25 cellular contexts compared by ENCODE assay signal in genomic region chr18:36114738-36115137, GRCh38.
"Had no signal": no experiment of that assay in that cellular context is flagged by ENCODE, and none has a peak within 500 bp of the region (broad histone marks: within the 10 kb centered on the region; RNA-seq: fewer than 3 reads in every experiment).

No MANE protein-coding gene starts in this region.

- DNase-seq: natural killer cell; occipital lobe; ovary; posterior cingulate gyrus; psoas muscle; right cardiac atrium; spleen; stimulated activated CD4-positive, alpha-beta T cell treated with anti-CD3 and anti-CD28 coated beads, Interleukin-12 subunit alpha, Interleukin-12 subunit beta, amount 100 ng/mL, for 4 hours; stimulated activated CD4-positive, alpha-beta T cell treated with anti-CD3 and anti-CD28 coated beads, Interleukin-1b, Interleukin-23, amount 100 ng/mL, for 48 hours; stimulated activated CD4-positive, alpha-beta T cell treated with anti-CD3 and anti-CD28 coated beads, Interleukin-4, amount 100 ng/mL, for 1 hour; stimulated activated CD4-positive, alpha-beta T cell treated with anti-CD3 and anti-CD28 coated beads, Interleukin-4, amount 100 ng/mL, for 4 hours; stimulated activated CD8-positive, alpha-beta memory T cell treated with anti-CD3 and anti-CD28 coated beads, Interleukin-4, amount 100 ng/mL, for 48 hours; stimulated activated naive CD4-positive, alpha-beta T cell; stimulated activated naive CD8-positive, alpha-beta T cell treated with anti-CD3 and anti-CD28 coated beads, Interleukin-15, amount 100 ng/mL, for 72 hours; stimulated activated naive CD8-positive, alpha-beta T cell treated with anti-CD3 and anti-CD28 coated beads, Interleukin-15, Interleukin-2, amounts not matched to agents 100 U/mL and 50 U/mL, for 24 hours; substantia nigra; testis; tibial artery; transverse colon; upper lobe of right lung; uterus had no signal

- H3K27ac ChIP-seq: neural progenitor cell, ovary, parathyroid adenoma, psoas muscle, skin epidermis, spleen, suprapubic skin, testis, tibial artery, transverse colon, upper lobe of right lung, uterus had no signal
